In genomic region chr1:26403656-26404055, GRCh38 we compare ENCODE assay signal across 27 cellular contexts. TPM values are rescaled to one million over a fixed set of nuclear protein-coding genes. Genes with fewer than 3 reads are reported as not detected.
"Had no signal": no experiment of that assay in that cellular context is flagged by ENCODE, and none has a peak within 500 bp of the region (broad histone marks: within the 10 kb centered on the region; RNA-seq: fewer than 3 reads in every experiment).

No MANE protein-coding gene starts in this region.

- ATAC-seq: mucosa of descending colon; naive thymus-derived CD8-positive, alpha-beta T cell; sciatic nerve; stimulated activated memory B cell treated with anti-CD40 and anti-IgM and Interleukin-4, amounts not matched to agents 10 μg/mL and 1 μg/mL and 100 μg/mL, for 72 hours had no signal

- H3K4me3 Mint-ChIP-seq: naive thymus-derived CD8-positive, alpha-beta T cell; stimulated activated memory B cell treated with anti-CD40 and anti-IgM and Interleukin-4, amounts not matched to agents 10 μg/mL and 1 μg/mL and 100 μg/mL, for 72 hours; stimulated activated naive CD8-positive, alpha-beta T cell treated with anti-CD3 and anti-CD28 coated beads, Interleukin-15, Interleukin-2, amounts not matched to agents 100 ng/mL and 50 ng/mL, for 24 hours had no signal

- H3K36me3 Mint-ChIP-seq: naive thymus-derived CD8-positive, alpha-beta T cell; stimulated activated memory B cell treated with anti-CD40 and anti-IgM and Interleukin-4, amounts not matched to agents 10 μg/mL and 1 μg/mL and 100 μg/mL, for 72 hours had no signal

- H3K9me3 ChIP-seq: mucosa of descending colon, spleen, tibial artery, upper lobe of left lung, uterus had no signal

- H3K9me3 Mint-ChIP-seq: stimulated activated memory B cell treated with anti-CD40 and anti-IgM and Interleukin-4, amounts not matched to agents 10 μg/mL and 1 μg/mL and 100 μg/mL, for 72 hours; stimulated activated naive CD8-positive, alpha-beta T cell treated with anti-CD3 and anti-CD28 coated beads, Interleukin-15, Interleukin-2, amounts not matched to agents 100 ng/mL and 50 ng/mL, for 24 hours had no signal

- H3K4me3 ChIP-seq: coronary artery, mucosa of descending colon, spleen, tibial artery, upper lobe of left lung, uterus had no signal

- H3K27ac ChIP-seq: coronary artery, spleen, tibial artery, upper lobe of left lung, uterus had no signal

- H3K4me1 ChIP-seq: tibial artery, upper lobe of left lung, uterus had no signal

- H3K27ac Mint-ChIP-seq: stimulated activated memory B cell treated with anti-CD40 and anti-IgM and Interleukin-4, amounts not matched to agents 10 μg/mL and 1 μg/mL and 100 μg/mL, for 72 hours; stimulated activated naive CD8-positive, alpha-beta T cell treated with anti-CD3 and anti-CD28 coated beads, Interleukin-15, Interleukin-2, amounts not matched to agents 100 ng/mL and 50 ng/mL, for 24 hours had no signal

- H3K27me3 ChIP-seq: upper lobe of left lung, uterus had no signal

- H3K36me3 ChIP-seq: spleen, tibial artery, upper lobe of left lung, uterus had no signal

- DNase-seq: effector CD4-positive, alpha-beta T cell; foreskin melanocyte; head of caudate nucleus; hippocampal formation; kidney glomerular epithelial cell; mammary epithelial cell; mucosa of descending colon; naive thymus-derived CD8-positive, alpha-beta T cell; posterior cingulate gyrus; spleen; stimulated activated CD4-positive, alpha-beta T cell treated with anti-CD3 and anti-CD28 coated beads, Interleukin-15, amount 100 ng/mL, for 24 hours; stimulated activated CD4-positive, alpha-beta T cell treated with anti-CD3 and anti-CD28 coated beads, Interleukin-1b, Interleukin-23, amount 100 ng/mL, for 48 hours; stimulated activated CD4-positive, alpha-beta T cell treated with anti-CD3 and anti-CD28 coated beads, Interleukin-4, amount 100 ng/mL, for 24 hours; upper lobe of left lung; uterus had no signal

RNA-seq across cellular contexts. Expression of gene LIN28A, which starts 7.0 kb away (rescaled TPM):
- total RNA-seq: dermis microvascular lymphatic vessel endothelial cell; lower leg skin; mammary epithelial cell; mucosa of descending colon; naive thymus-derived CD8-positive, alpha-beta T cell; omental fat pad; pulmonary artery endothelial cell; sciatic nerve; skeletal muscle tissue; spleen; temporal lobe had no signal
- polyA plus RNA-seq: esophagus; naive thymus-derived CD8-positive, alpha-beta T cell; spleen had no signal

RNA-seq across cellular contexts. Expression of gene ZNF683, which starts 31.1 kb away (rescaled TPM):
- total RNA-seq: dermis microvascular lymphatic vessel endothelial cell, lower leg skin, mammary epithelial cell, omental fat pad, pulmonary artery endothelial cell, skeletal muscle tissue, temporal lobe, uterus had no signal
- polyA plus RNA-seq: mammary epithelial cell had no signal

RNA-seq across cellular contexts. Expression of gene CRYBG2, which starts 49.7 kb away (rescaled TPM):
- total RNA-seq: omental fat pad, pulmonary artery endothelial cell, sciatic nerve, skeletal muscle tissue had no signal
